ENCODE assay signal across 2 cellular contexts in genomic region chr1:162661336-162661735, GRCh38.
TF ChIP-seq lines count a peak whose summit lies in the region.

No MANE protein-coding gene starts in this region.

TF ChIP-seq in IMR-90, 13 proteins besides CTCF, POLR2A, EP300 and RAD21:
- TF ChIP-seq MAFK (IDR thresholded peaks at IDR 0.05; ENCODE audit: low read depth, low read length) (no peak), BHLHE40 (IDR thresholded peaks at IDR 0.05; ENCODE audit: low read depth, low read length) (no peak), CHD1 (IDR thresholded peaks at IDR 0.05; ENCODE audit: low read depth, low read length) (no peak), FOS (IDR thresholded peaks at IDR 0.05; ENCODE audit: low read depth, low read length) (no peak), MXI1 (IDR thresholded peaks at IDR 0.05; ENCODE audit: borderline replicate concordance, low read depth, low read length) (no peak), USF2 (IDR thresholded peaks at IDR 0.05; ENCODE audit: low read depth, low read length) (no peak), SMC3 (IDR thresholded peaks at IDR 0.05; ENCODE audit: low read depth, low read length) (no peak), NFE2L2 (IDR thresholded peaks at IDR 0.05; ENCODE audit: low read depth, low read length) (no peak), RCOR1 (IDR thresholded peaks at IDR 0.05; ENCODE audit: insufficient replicate concordance, low read length) (no peak), MAZ (IDR thresholded peaks at IDR 0.05; ENCODE audit: borderline replicate concordance, low read depth, low read length) (no peak)
- TF ChIP-seq, protein P1, sequence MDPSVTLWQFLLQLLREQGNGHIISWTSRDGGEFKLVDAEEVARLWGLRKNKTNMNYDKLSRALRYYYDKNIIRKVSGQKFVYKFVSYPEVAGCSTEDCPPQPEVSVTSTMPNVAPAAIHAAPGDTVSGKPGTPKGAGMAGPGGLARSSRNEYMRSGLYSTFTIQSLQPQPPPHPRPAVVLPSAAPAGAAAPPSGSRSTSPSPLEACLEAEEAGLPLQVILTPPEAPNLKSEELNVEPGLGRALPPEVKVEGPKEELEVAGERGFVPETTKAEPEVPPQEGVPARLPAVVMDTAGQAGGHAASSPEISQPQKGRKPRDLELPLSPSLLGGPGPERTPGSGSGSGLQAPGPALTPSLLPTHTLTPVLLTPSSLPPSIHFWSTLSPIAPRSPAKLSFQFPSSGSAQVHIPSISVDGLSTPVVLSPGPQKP (IDR thresholded peaks at IDR 0.05; ENCODE audit: borderline replicate concordance, low read depth, low read length) = no peak
TF ChIP-seq in IMR-90: peak in this region for 0.

TF ChIP-seq in HepG2, 621 proteins besides CTCF, POLR2A, EP300 and RAD21:
- TF ChIP-seq ATF4 (CRISPR knock-in tag; IDR thresholded peaks at IDR 0.05) = no peak
- no peak for TF ChIP-seq XBP1 (CRISPR knock-in tag; IDR thresholded peaks at IDR 0.05)
- TF ChIP-seq ZNF30 (CRISPR knock-in tag; IDR thresholded peaks at IDR 0.05) = no peak
- no peak for TF ChIP-seq ZFP90 (CRISPR knock-in tag; IDR thresholded peaks at IDR 0.05; ENCODE audit: borderline replicate concordance)
- TF ChIP-seq TGIF2 (CRISPR knock-in tag; IDR thresholded peaks at IDR 0.05) = no peak
- TF ChIP-seq, protein P2, sequence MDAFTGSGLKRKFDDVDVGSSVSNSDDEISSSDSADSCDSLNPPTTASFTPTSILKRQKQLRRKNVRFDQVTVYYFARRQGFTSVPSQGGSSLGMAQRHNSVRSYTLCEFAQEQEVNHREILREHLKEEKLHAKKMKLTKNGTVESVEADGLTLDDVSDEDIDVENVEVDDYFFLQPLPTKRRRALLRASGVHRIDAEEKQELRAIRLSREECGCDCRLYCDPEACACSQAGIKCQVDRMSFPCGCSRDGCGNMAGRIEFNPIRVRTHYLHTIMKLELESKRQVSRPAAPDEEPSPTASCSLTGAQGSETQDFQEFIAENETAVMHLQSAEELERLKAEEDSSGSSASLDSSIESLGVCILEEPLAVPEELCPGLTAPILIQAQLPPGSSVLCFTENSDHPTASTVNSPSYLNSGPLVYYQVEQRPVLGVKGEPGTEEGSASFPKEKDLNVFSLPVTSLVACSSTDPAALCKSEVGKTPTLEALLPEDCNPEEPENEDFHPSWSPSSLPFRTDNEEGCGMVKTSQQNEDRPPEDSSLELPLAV (CRISPR knock-in tag; conservative IDR thresholded peaks at IDR 0.05; ENCODE audit: low read depth) = no peak
- no peak for TF ChIP-seq ZNF788 (CRISPR knock-in tag; IDR thresholded peaks at IDR 0.05; ENCODE audit: borderline replicate concordance)
- no peak for TF ChIP-seq ZNF75D (CRISPR knock-in tag; IDR thresholded peaks at IDR 0.05; ENCODE audit: borderline replicate concordance)
TF ChIP-seq in HepG2: peak in this region for 0.
